Comparison of ENCODE assay signal across 9 cellular contexts in genomic region chr6:129893513-129894098, GRCh38. TPM values are rescaled to one million over a fixed set of nuclear protein-coding genes. Genes with fewer than 3 reads are reported as not detected.
DNase-seq lines count a peak whose midpoint lies in the region; ATAC-seq and TF ChIP-seq lines count a peak whose summit lies in the region.
"Had no signal": no experiment of that assay in that cellular context is flagged by ENCODE, and none has a peak within 500 bp of the region (broad histone marks: within the 10 kb centered on the region; RNA-seq: fewer than 3 reads in every experiment).

No MANE protein-coding gene starts in this region.

- no peak overlapping the region for H2AFZ ChIP-seq in DND-41 (ENCODE audit: low read depth, low read length)

- H3K79me2 ChIP-seq in DND-41 (ENCODE audit: insufficient read depth, low read length): no peaks in the 10 kb centered on the region

- H3K4me2 ChIP-seq in DND-41 (ENCODE audit: insufficient read depth, low read length): no peak overlapping the region

- no peaks in the 10 kb centered on the region for H3K27me3 Mint-ChIP-seq in activated CD4-positive, alpha-beta memory T cell treated with anti-CD3 and anti-CD28 coated beads for 36 hours

- POLR2A ChIA-PET in activated CD4-positive, alpha-beta memory T cell treated with anti-CD3 and anti-CD28 coated beads for 36 hours (lab: Charles Lee): no interaction called here

- no peak overlapping the region for H3K9ac ChIP-seq in DND-41 (ENCODE audit: low read depth, low read length)

- DNase-seq in DND-41 (no peak), T47D (ENCODE audit: low read depth in 1 of 2, low spot score in 1 of 2) (peak; percentile 3 to 42), midbrain (lab: John Stamatoyannopoulos, UW) (peak; percentile 6), head of caudate nucleus (no peak), LoVo (ENCODE audit: low spot score) (no peak)
- peak; percentile 16 for DNase-seq in Jurkat, Clone E6-1 (ENCODE audit: low read depth, low spot score)
- DNase-seq in activated CD4-positive, alpha-beta memory T cell treated with anti-CD3 and anti-CD28 coated beads for 36 hours: no peak

- no peaks in the 10 kb centered on the region for H3K9me3 Mint-ChIP-seq in activated CD4-positive, alpha-beta memory T cell treated with anti-CD3 and anti-CD28 coated beads for 36 hours

- H3K4me3 ChIP-seq in DND-41 (ENCODE audit: low read depth in 1 of 2, low read length in 2 of 2): no peak overlapping the region
- H3K4me3 ChIP-seq in Jurkat, Clone E6-1 (ENCODE audit: low read length): no peak overlapping the region

- no peaks in the 10 kb centered on the region for H3K36me3 ChIP-seq in DND-41 (ENCODE audit: insufficient read depth, low read length)

- ATAC-seq in DND-41 (ENCODE audit: insufficient read depth, low read depth) (no peak), GM19452 (IDR thresholded peaks at IDR 0.05; ENCODE audit: unreplicated experiment) (no peak)

- no peaks in the 10 kb centered on the region for H4K20me1 ChIP-seq in DND-41 (ENCODE audit: insufficient read depth, low read length)

- H3K4me1 Mint-ChIP-seq in activated CD4-positive, alpha-beta memory T cell treated with anti-CD3 and anti-CD28 coated beads for 36 hours (ENCODE audit: low read depth): peaks cover 5% of the 10 kb centered on the region

- TF ChIP-seq CTCF in DND-41 (IDR thresholded peaks at IDR 0.05; ENCODE audit: borderline replicate concordance, extremely low read depth, low read length, poor library complexity, severe bottlenecking): peak; percentile 42

- in situ Hi-C loops in T47D (cut with HindIII; ENCODE audit: low pct_unique_long_range_greater_than_20kb, low sequenced_read_pairs): no loop called here

- no peaks in the 10 kb centered on the region for H3K4me1 ChIP-seq in DND-41 (ENCODE audit: insufficient read depth, low read length)

- no peaks in the 10 kb centered on the region for H3K36me3 Mint-ChIP-seq in activated CD4-positive, alpha-beta memory T cell treated with anti-CD3 and anti-CD28 coated beads for 36 hours

- peaks cover 3% of the 10 kb centered on the region for H3K27me3 ChIP-seq in DND-41 (ENCODE audit: insufficient read depth, low read length, poor library complexity)

- no peak overlapping the region for H3K4me3 Mint-ChIP-seq in activated CD4-positive, alpha-beta memory T cell treated with anti-CD3 and anti-CD28 coated beads for 36 hours

- intact Hi-C loops in head of caudate nucleus (cut with DNase I): loop anchor here (10.0 kb wide), 1 partner anchor 131 kb away; no protein-coding TSS in a partner anchor
- intact Hi-C loops in activated CD4-positive, alpha-beta memory T cell treated with anti-CD3 and anti-CD28 coated beads for 36 hours (cut with micrococcal nuclease): loop anchor here (1.0 kb wide), 2 partner anchors 43 to 128 kb away; no protein-coding TSS in a partner anchor

- no peak overlapping the region for H3K27ac ChIP-seq in DND-41 (ENCODE audit: low read length)

- no peaks in the 10 kb centered on the region for H3K9me3 ChIP-seq in DND-41 (ENCODE audit: insufficient read depth, low read length, severe bottlenecking)

- no peak overlapping the region for H3K27ac Mint-ChIP-seq in activated CD4-positive, alpha-beta memory T cell treated with anti-CD3 and anti-CD28 coated beads for 36 hours

- CTCF ChIA-PET in activated CD4-positive, alpha-beta memory T cell treated with anti-CD3 and anti-CD28 coated beads for 36 hours (lab: Charles Lee): interaction anchor here (1.2 to 1.9 kb wide), 4 partner anchors 14 to 128 kb away, joined by 3 to 6 read pairs (median 4); no protein-coding TSS in a partner anchor

RNA-seq across cellular contexts. Expression of gene TMEM244, which starts 32.5 kb away (rescaled TPM):
- polyA plus RNA-seq in Jurkat, Clone E6-1 (2012; ENCODE audit: insufficient read depth, insufficient read length): not detected
- total RNA-seq in activated CD4-positive, alpha-beta memory T cell treated with anti-CD3 and anti-CD28 coated beads for 36 hours: not detected
- total RNA-seq: kidney epithelial cell had no signal

Comparison
In these comparisons a context has a peak if more than half of its experiments do, and no peak if none do; other contexts are left out.
1. DNase-seq: peak in Jurkat, Clone E6-1 (single experiment), T47D (2 of 2) and midbrain (single experiment); none in DND-41 (single experiment), head of caudate nucleus (0 of 42), LoVo (single experiment) and activated CD4-positive, alpha-beta memory T cell treated with anti-CD3 and anti-CD28 coated beads for 36 hours (single experiment).